Comparison of ENCODE assay signal across 10 cellular contexts in the genomic region with DNA sequence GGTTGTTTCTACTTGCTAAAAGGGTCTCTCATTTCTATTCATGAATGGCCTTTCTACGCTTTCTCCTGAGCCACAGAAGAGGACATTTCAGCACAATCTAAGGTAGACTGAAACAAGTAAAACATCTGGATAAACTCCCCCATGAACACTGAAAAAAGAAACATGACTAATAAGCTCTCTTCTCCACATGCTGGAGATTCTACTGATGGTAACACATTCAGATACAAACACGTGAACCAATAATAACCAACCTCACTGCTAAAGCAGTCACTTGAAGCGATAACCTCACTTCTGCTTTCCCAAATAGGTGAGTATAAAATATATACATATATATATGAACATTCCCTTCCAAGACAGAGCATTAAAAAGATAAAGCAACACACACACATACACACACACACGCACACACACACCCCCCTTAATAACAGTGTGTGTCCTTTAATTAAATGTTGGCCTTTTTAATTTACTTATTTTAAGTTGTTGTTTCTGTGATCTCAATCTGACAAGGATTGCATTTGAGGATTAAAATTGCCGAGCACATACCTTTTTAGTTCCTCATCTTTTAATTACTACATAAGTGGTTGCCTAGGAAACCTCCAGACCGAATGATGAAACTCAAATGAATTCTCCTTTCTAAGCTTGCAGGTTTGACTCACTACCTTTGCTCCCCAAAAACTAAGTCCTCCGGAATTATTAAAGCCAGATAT.
DNase-seq lines count a peak whose midpoint lies in the region; ATAC-seq, FAIRE-seq and TF ChIP-seq lines count a peak whose summit lies in the region.
"Had no signal": no experiment of that assay in that cellular context is flagged by ENCODE, and none has a peak within 500 bp of the region (broad histone marks: within the 10 kb centered on the region; RNA-seq: fewer than 3 reads in every experiment).

No MANE protein-coding gene starts in this region.

- TF ChIP-seq POLR2A in prostate gland (IDR thresholded peaks at IDR 0.05): no peak

- POLR2A ChIA-PET in HEK293 (lab: Yijun Ruan, JAX): no interaction called here

- ATAC-seq in GM21717 (IDR thresholded peaks at IDR 0.05; ENCODE audit: unreplicated experiment): no peak

- CTCF ChIA-PET in HEK293 (lab: Yijun Ruan, JAX): interaction anchor here (0.7 to 1.5 kb wide), 4 partner anchors 14 to 131 kb away, joined by 3 to 5 read pairs (median 4); no protein-coding TSS in a partner anchor

- peak; percentile 24 for FAIRE-seq in islet of Langerhans (lab: Jason Lieb, UNC)

- H3K36me3 ChIP-seq in HEK293 (ENCODE audit: control insufficient read depth in 2 of 2, insufficient read depth in 1 of 2, low read length in 2 of 2) (no peaks in the 10 kb centered on the region), prostate gland (no peaks in the 10 kb centered on the region)

- intact Hi-C loops in prostate gland (cut with DNase I): no loop called here
- intact Hi-C loops in posterior vena cava (cut with DNase I): no loop called here

- H3K9me3 ChIP-seq in HEK293 (ENCODE audit: control insufficient read depth, insufficient read depth, low read depth, low read length) (no peaks in the 10 kb centered on the region), prostate gland (no peaks in the 10 kb centered on the region)
- H3K9me3 ChIP-seq: ascending aorta, thoracic aorta had no signal

- 74% methylated on average over 7 of the region's 7 CpGs for WGBS in prostate gland

- H3K4me3 ChIP-seq in HEK293 (ENCODE audit: low read depth, low read length): no peak overlapping the region
- H3K4me3 ChIP-seq in prostate gland: no peak overlapping the region
- H3K4me3 ChIP-seq: ascending aorta had no signal

- H3K27me3 ChIP-seq in prostate gland (replicated peaks; ENCODE audit: insufficient read depth): no peaks in the 10 kb centered on the region
- H3K27me3 ChIP-seq: ascending aorta had no signal

- DNase-seq in GF-D8 (lab: John Stamatoyannopoulos, UW) (peak; percentile 53), SKM-1 treated with dmso at 0.1 percent for 144 hours (lab: John Stamatoyannopoulos, UW; ENCODE audit: unreplicated experiment) (peak; percentile 83), prostate gland (ENCODE audit: low spot score) (no peak), posterior vena cava (ENCODE audit: low spot score) (no peak), Ammon's horn (ENCODE audit: low spot score) (no peak)

- H3K4me1 ChIP-seq in HEK293 (ENCODE audit: control insufficient read depth, insufficient read depth, low read length) (no peaks in the 10 kb centered on the region), prostate gland (replicated peaks) (no peaks in the 10 kb centered on the region)

- H3K27ac ChIP-seq in HEK293 (ENCODE audit: extremely low read depth, low read depth, low read length): no peak overlapping the region
- H3K27ac ChIP-seq in prostate gland: no peak overlapping the region
- H3K27ac ChIP-seq: ascending aorta, thoracic aorta had no signal

- no peak for TF ChIP-seq CTCF in HEK293 (tag by site-specific recombination; IDR thresholded peaks at IDR 0.05)
- no peak for TF ChIP-seq CTCF in prostate gland (IDR thresholded peaks at IDR 0.05)

TF ChIP-seq in HEK293, 187 proteins besides CTCF, POLR2A, EP300 and RAD21:
- TF ChIP-seq, protein P1, sequence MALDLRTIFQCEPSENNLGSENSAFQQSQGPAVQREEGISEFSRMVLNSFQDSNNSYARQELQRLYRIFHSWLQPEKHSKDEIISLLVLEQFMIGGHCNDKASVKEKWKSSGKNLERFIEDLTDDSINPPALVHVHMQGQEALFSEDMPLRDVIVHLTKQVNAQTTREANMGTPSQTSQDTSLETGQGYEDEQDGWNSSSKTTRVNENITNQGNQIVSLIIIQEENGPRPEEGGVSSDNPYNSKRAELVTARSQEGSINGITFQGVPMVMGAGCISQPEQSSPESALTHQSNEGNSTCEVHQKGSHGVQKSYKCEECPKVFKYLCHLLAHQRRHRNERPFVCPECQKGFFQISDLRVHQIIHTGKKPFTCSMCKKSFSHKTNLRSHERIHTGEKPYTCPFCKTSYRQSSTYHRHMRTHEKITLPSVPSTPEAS (tag by site-specific recombination; IDR thresholded peaks at IDR 0.05): 0 out of 2 replicates have a peak, but pooled peaks have one; percentile 18
- TF ChIP-seq SP7 (tag by site-specific recombination; IDR thresholded peaks at IDR 0.05) (0 out of 2 replicates have a peak, but pooled peaks have one; percentile 10), ZNF571 (tag by site-specific recombination; IDR thresholded peaks at IDR 0.05) (no peak)
TF ChIP-seq in HEK293: peak in this region for 2.

Comparison
In these comparisons a context has a peak if more than half of its experiments do, and no peak if none do; other contexts are left out.
1. DNase-seq: peak in GF-D8 (single experiment) and SKM-1 treated with dmso at 0.1 percent for 144 hours (single experiment); none in prostate gland (single experiment), posterior vena cava (single experiment) and Ammon's horn (single experiment).